In genomic region chr16:85308585-85309540, GRCh38 we compare ENCODE assay signal across 13 cellular contexts.
DNase-seq lines count a peak whose midpoint lies in the region; ATAC-seq and TF ChIP-seq lines count a peak whose summit lies in the region.
"Had no signal": no experiment of that assay in that cellular context is flagged by ENCODE, and none has a peak within 500 bp of the region (broad histone marks: within the 10 kb centered on the region; RNA-seq: fewer than 3 reads in every experiment).

No MANE protein-coding gene starts in this region.

- DNase-seq in CD4-positive, alpha-beta T cell = no peak
- DNase-seq in KBM-7 = peak; percentile 42
- no peak for DNase-seq in activated T-helper 1 cell treated with anti-CD3 and anti-CD28 coated beads, Interleukin-12 subunit alpha, Interleukin-12 subunit beta, Interleukin-2, Interleukin-4 antibody, amounts not matched to agents 30 ng/mL and 10 ng/mL and 1 ng/mL, durations not matched to agents 14 hours and 24 hours and 36 hours (ENCODE audit: low spot score)
- no peak for DNase-seq in neural crest cell (ENCODE audit: low read depth, low spot score)
- no peak for DNase-seq in putamen (ENCODE audit: low spot score)
- DNase-seq in ureter (ENCODE audit: low spot score) = no peak
- DNase-seq: HCEC 1CT; stimulated activated CD4-positive, alpha-beta T cell treated with anti-CD3 and anti-CD28 coated beads, Interleukin-2, amount 100 ng/mL, for 24 hours had no signal

- no peaks in the 10 kb centered on the region for H3K27me3 Mint-ChIP-seq in CD4-positive, alpha-beta T cell
- H3K27me3 Mint-ChIP-seq in activated T-helper 1 cell treated with anti-CD3 and anti-CD28 coated beads, Interleukin-12 subunit alpha, Interleukin-12 subunit beta, Interleukin-2, Interleukin-4 antibody, amounts not matched to agents 30 ng/mL and 10 ng/mL and 1 ng/mL, durations not matched to agents 14 hours and 24 hours and 36 hours (ENCODE audit: insufficient read depth) = no peaks in the 10 kb centered on the region
- peaks cover 67% of the 10 kb centered on the region for H3K27me3 Mint-ChIP-seq in neural crest cell (ENCODE audit: low read depth)
- H3K27me3 Mint-ChIP-seq: stimulated activated naive CD8-positive, alpha-beta T cell treated with anti-CD3 and anti-CD28 coated beads, Interleukin-15, Interleukin-2, amounts not matched to agents 100 ng/mL and 50 ng/mL, for 24 hours had no signal

- H3K4me3 Mint-ChIP-seq in CD4-positive, alpha-beta T cell = peak overlapping the region; percentile 67
- no peak overlapping the region for H3K4me3 Mint-ChIP-seq in activated T-helper 1 cell treated with anti-CD3 and anti-CD28 coated beads, Interleukin-12 subunit alpha, Interleukin-12 subunit beta, Interleukin-2, Interleukin-4 antibody, amounts not matched to agents 30 ng/mL and 10 ng/mL and 1 ng/mL, durations not matched to agents 14 hours and 24 hours and 36 hours
- peak overlapping the region; percentile 66 for H3K4me3 Mint-ChIP-seq in neural crest cell
- H3K4me3 Mint-ChIP-seq: neural progenitor cell; stimulated activated naive CD8-positive, alpha-beta T cell treated with anti-CD3 and anti-CD28 coated beads, Interleukin-15, Interleukin-2, amounts not matched to agents 100 ng/mL and 50 ng/mL, for 24 hours had no signal

- H3K9me3 Mint-ChIP-seq in CD4-positive, alpha-beta T cell = no peaks in the 10 kb centered on the region
- H3K9me3 Mint-ChIP-seq in activated T-helper 1 cell treated with anti-CD3 and anti-CD28 coated beads, Interleukin-12 subunit alpha, Interleukin-12 subunit beta, Interleukin-2, Interleukin-4 antibody, amounts not matched to agents 30 ng/mL and 10 ng/mL and 1 ng/mL, durations not matched to agents 14 hours and 24 hours and 36 hours = no peaks in the 10 kb centered on the region
- no peaks in the 10 kb centered on the region for H3K9me3 Mint-ChIP-seq in neural crest cell
- H3K9me3 Mint-ChIP-seq: neural progenitor cell; stimulated activated naive CD8-positive, alpha-beta T cell treated with anti-CD3 and anti-CD28 coated beads, Interleukin-15, Interleukin-2, amounts not matched to agents 100 ng/mL and 50 ng/mL, for 24 hours had no signal

- no peaks in the 10 kb centered on the region for H3K9me3 ChIP-seq in CD4-positive, alpha-beta T cell (ENCODE audit: control insufficient read depth, low read length)

- POLR2A ChIA-PET in CD4-positive, alpha-beta T cell (lab: Charles Lee) = interaction anchor here (1.2 to 3.2 kb wide), 4 partner anchors 22 to 307 kb away, joined by 3 to 19 read pairs (median 6); no protein-coding TSS in a partner anchor

- no peaks in the 10 kb centered on the region for H3K27me3 ChIP-seq in CD4-positive, alpha-beta T cell (ENCODE audit: control insufficient read depth, insufficient read depth, low read length)

- H3K4me1 Mint-ChIP-seq in CD4-positive, alpha-beta T cell (ENCODE audit: low read depth) = peaks cover 68% of the 10 kb centered on the region
- H3K4me1 Mint-ChIP-seq in activated T-helper 1 cell treated with anti-CD3 and anti-CD28 coated beads, Interleukin-12 subunit alpha, Interleukin-12 subunit beta, Interleukin-2, Interleukin-4 antibody, amounts not matched to agents 30 ng/mL and 10 ng/mL and 1 ng/mL, durations not matched to agents 14 hours and 24 hours and 36 hours (ENCODE audit: low read depth) = peaks cover 47% of the 10 kb centered on the region
- H3K4me1 Mint-ChIP-seq in neural crest cell = peaks cover 53% of the 10 kb centered on the region

- no peak overlapping the region for H3K27ac ChIP-seq in CD4-positive, alpha-beta T cell (ENCODE audit: low read depth, low read length)
- H3K27ac ChIP-seq: KMS-11, neural progenitor cell had no signal

- TF ChIP-seq CTCF in CD4-positive, alpha-beta T cell (IDR thresholded peaks at IDR 0.05) = no peak
- no peak for TF ChIP-seq CTCF in neural crest cell (conservative IDR thresholded peaks at IDR 0.05)

- H3K27ac Mint-ChIP-seq in CD4-positive, alpha-beta T cell = peak overlapping the region; percentile 86
- peak overlapping the region; percentile 52 for H3K27ac Mint-ChIP-seq in activated T-helper 1 cell treated with anti-CD3 and anti-CD28 coated beads, Interleukin-12 subunit alpha, Interleukin-12 subunit beta, Interleukin-2, Interleukin-4 antibody, amounts not matched to agents 30 ng/mL and 10 ng/mL and 1 ng/mL, durations not matched to agents 14 hours and 24 hours and 36 hours
- H3K27ac Mint-ChIP-seq in neural crest cell (ENCODE audit: unreplicated experiment) = no peak overlapping the region
- H3K27ac Mint-ChIP-seq: stimulated activated naive CD8-positive, alpha-beta T cell treated with anti-CD3 and anti-CD28 coated beads, Interleukin-15, Interleukin-2, amounts not matched to agents 100 ng/mL and 50 ng/mL, for 24 hours had no signal

- intact Hi-C loops in CD4-positive, alpha-beta T cell (cut with DNase I, micrococcal nuclease) = no loop called here
- intact Hi-C loops in activated T-helper 1 cell treated with anti-CD3 and anti-CD28 coated beads, Interleukin-12 subunit alpha, Interleukin-12 subunit beta, Interleukin-2, Interleukin-4 antibody, amounts not matched to agents 30 ng/mL and 10 ng/mL and 1 ng/mL, durations not matched to agents 14 hours and 24 hours and 36 hours (cut with micrococcal nuclease) = loop anchor here (5.0 to 10.0 kb wide), 3 partner anchors 182 to 406 kb away; partner anchors contain the start of gene GINS2

- no peaks in the 10 kb centered on the region for H3K36me3 Mint-ChIP-seq in CD4-positive, alpha-beta T cell (ENCODE audit: low read depth)
- H3K36me3 Mint-ChIP-seq in activated T-helper 1 cell treated with anti-CD3 and anti-CD28 coated beads, Interleukin-12 subunit alpha, Interleukin-12 subunit beta, Interleukin-2, Interleukin-4 antibody, amounts not matched to agents 30 ng/mL and 10 ng/mL and 1 ng/mL, durations not matched to agents 14 hours and 24 hours and 36 hours (ENCODE audit: low read depth) = no peaks in the 10 kb centered on the region
- no peaks in the 10 kb centered on the region for H3K36me3 Mint-ChIP-seq in neural crest cell (ENCODE audit: low read depth)
- H3K36me3 Mint-ChIP-seq: neural progenitor cell had no signal

- no peak for ATAC-seq in CD4-positive, alpha-beta T cell (ENCODE audit: poor library complexity)
- ATAC-seq in GM21717 (IDR thresholded peaks at IDR 0.05; ENCODE audit: unreplicated experiment) = no peak
- ATAC-seq in GM19452 (IDR thresholded peaks at IDR 0.05; ENCODE audit: unreplicated experiment) = no peak

- CTCF ChIA-PET in CD4-positive, alpha-beta T cell (lab: Charles Lee) = interaction anchor here (1.8 to 2.4 kb wide), 3 partner anchors 12 to 112 kb away, joined by 3 to 10 read pairs (median 6); no protein-coding TSS in a partner anchor

- in situ Hi-C loops in KBM-7 (cut with MboI; ENCODE audit: low pct_unique_long_range_greater_than_20kb, low sequenced_read_pairs) = no loop called here
